In the genomic region with DNA sequence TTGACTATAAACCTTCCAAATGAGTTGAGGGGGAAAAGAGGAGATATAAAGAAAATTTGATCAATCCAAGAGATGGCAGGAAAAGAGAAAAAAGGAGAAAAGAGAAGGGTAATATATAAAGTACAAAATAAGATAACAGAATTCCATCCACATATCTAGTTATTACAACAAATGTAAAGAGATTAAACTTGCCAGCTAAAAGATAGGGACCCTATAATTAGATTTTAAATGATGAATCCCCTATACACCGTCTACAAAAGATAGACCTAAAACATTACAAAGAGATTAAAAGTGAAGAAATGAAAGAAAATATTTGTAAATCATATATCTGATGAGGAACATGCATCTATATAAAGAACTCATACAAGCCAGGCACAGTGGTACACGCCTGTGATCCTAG, we compare ENCODE assay signal across 37 cellular contexts.
"Had no signal": no experiment of that assay in that cellular context is flagged by ENCODE, and none has a peak within 500 bp of the region (broad histone marks: within the 10 kb centered on the region; RNA-seq: fewer than 3 reads in every experiment).

No MANE protein-coding gene starts in this region.

- H3K27ac Mint-ChIP-seq: activated B cell treated with CpG ODN at 0.5 μM for 24 hours; activated CD4-positive, alpha-beta memory T cell treated with anti-CD3 and anti-CD28 coated beads for 36 hours; activated CD8-positive, alpha-beta T cell treated with anti-CD3 and anti-CD28 coated beads for 36 hours; activated naive CD4-positive, alpha-beta T cell treated with anti-CD3 and anti-CD28 coated beads, Interleukin-2, amount 10 ng/mL, durations not matched to agents 7 days and 5 days; activated naive CD4-positive, alpha-beta T cell treated with anti-CD3 and anti-CD28 coated beads, Interleukin-2, amount 50 U/mL, for 24 hours; activated naive CD8-positive, alpha-beta T cell; activated naive CD8-positive, alpha-beta T cell treated with anti-CD3 and anti-CD28 coated beads, Interleukin-2, amount 10 ng/mL, durations not matched to agents 7 days and 5 days; activated naive CD8-positive, alpha-beta T cell treated with anti-CD3 and anti-CD28 coated beads, Interleukin-2, amount 50 U/mL, for 24 hours; activated T-cell treated with anti-CD3 and anti-CD28 coated beads, Interleukin-2, amount 50 U/mL, for 72 hours; activated T-helper 1 cell treated with anti-CD3 and anti-CD28 coated beads, Interleukin-12 subunit alpha, Interleukin-12 subunit beta, Interleukin-2, Interleukin-4 antibody, amounts not matched to agents 30 ng/mL and 10 ng/mL and 1 ng/mL, durations not matched to agents 14 hours and 24 hours and 36 hours; activated T-helper 17 cell treated with anti-CD3 and anti-CD28 coated beads, Interleukin-2, amount 50 U/mL, for 72 hours; brain; T-helper 1 cell treated with Interleukin-12 subunit alpha and Interleukin-12 subunit beta and Interleukin-4 antibody, amounts not matched to agents 30 μg/mL and 1 μg/mL, for 36 hours; T-helper 2 cell treated with Interferon-gamma antibody and Interleukin-4, amounts not matched to agents 5 μg/mL and 100 μg/mL, for 36 hours had no signal

- H3K4me3 ChIP-seq: ascending aorta, cardiac muscle cell, colonic mucosa had no signal

- H3K36me3 Mint-ChIP-seq: activated CD4-positive, alpha-beta memory T cell treated with anti-CD3 and anti-CD28 coated beads for 36 hours; activated naive CD4-positive, alpha-beta T cell treated with anti-CD3 and anti-CD28 coated beads, Interleukin-2, amount 10 ng/mL, durations not matched to agents 7 days and 5 days; activated naive CD4-positive, alpha-beta T cell treated with anti-CD3 and anti-CD28 coated beads, Interleukin-2, amount 50 U/mL, for 24 hours; activated naive CD8-positive, alpha-beta T cell; activated naive CD8-positive, alpha-beta T cell treated with anti-CD3 and anti-CD28 coated beads, Interleukin-2, amount 10 ng/mL, durations not matched to agents 7 days and 5 days had no signal

- H3K27me3 Mint-ChIP-seq: activated CD4-positive, alpha-beta memory T cell treated with anti-CD3 and anti-CD28 coated beads for 36 hours; activated naive CD4-positive, alpha-beta T cell treated with anti-CD3 and anti-CD28 coated beads, Interleukin-2, amount 50 U/mL, for 24 hours; activated T-helper 17 cell treated with anti-CD3 and anti-CD28 coated beads, Interleukin-2, amount 50 U/mL, for 72 hours; central memory CD8-positive, alpha-beta T cell had no signal

- FAIRE-seq: TTC549 had no signal

- H3K36me3 ChIP-seq: ascending aorta, cardiac muscle cell, colonic mucosa had no signal

- H3K9me3 ChIP-seq: ascending aorta, colonic mucosa had no signal

- H3K4me1 Mint-ChIP-seq: activated B cell treated with CpG ODN at 0.5 μM for 24 hours; activated naive CD4-positive, alpha-beta T cell treated with anti-CD3 and anti-CD28 coated beads, Interleukin-2, amount 50 U/mL, for 24 hours; activated naive CD8-positive, alpha-beta T cell treated with anti-CD3 and anti-CD28 coated beads, Interleukin-2, amount 10 ng/mL, durations not matched to agents 7 days and 5 days; activated naive CD8-positive, alpha-beta T cell treated with anti-CD3 and anti-CD28 coated beads, Interleukin-2, amount 50 U/mL, for 24 hours; activated T-helper 17 cell treated with anti-CD3 and anti-CD28 coated beads, Interleukin-2, amount 50 U/mL, for 72 hours; brain had no signal

- DNase-seq: activated B cell treated with CpG ODN at 0.5 μM for 24 hours; activated CD4-positive, alpha-beta memory T cell treated with anti-CD3 and anti-CD28 coated beads for 36 hours; activated CD4-positive, alpha-beta T cell treated with anti-CD3 and anti-CD28 coated beads for 4 hours; activated CD4-positive, alpha-beta T cell treated with anti-CD3 and anti-CD28 coated beads, Interleukin-2, amount 50 U/mL, for 1 hour; activated CD4-positive, alpha-beta T cell treated with anti-CD3 and anti-CD28 coated beads, Interleukin-2, amount 50 U/mL, for 4 hours; activated CD4-positive, CD25-positive, alpha-beta regulatory T cell treated with anti-CD3 and anti-CD28 coated beads, Interleukin-2, amount 50 U/mL, for 72 hours; activated CD8-positive, alpha-beta memory T cell treated with anti-CD3 and anti-CD28 coated beads, Interleukin-2, amount 50 U/mL, for 4 hours; activated CD8-positive, alpha-beta T cell treated with anti-CD3 and anti-CD28 coated beads for 36 hours; activated effector memory CD4-positive, alpha-beta T cell treated with anti-CD3 and anti-CD28 coated beads, Interleukin-2, amount 50 U/mL, for 16 hours; activated gamma-delta T cell treated with Interleukin-2 at 50 U/mL for 16 hours; activated naive CD4-positive, alpha-beta T cell; activated naive CD4-positive, alpha-beta T cell treated with anti-CD3 and anti-CD28 coated beads, Interleukin-2, amount 10 ng/mL, durations not matched to agents 7 days and 5 days; activated naive CD8-positive, alpha-beta T cell treated with anti-CD3 and anti-CD28 coated beads, Interleukin-2, amount 10 ng/mL, durations not matched to agents 7 days and 5 days; activated naive CD8-positive, alpha-beta T cell treated with anti-CD3 and anti-CD28 coated beads, Interleukin-2, amount 50 U/mL, for 24 hours; activated T-cell treated with anti-CD3 and anti-CD28 coated beads for 4 hours; activated T-cell treated with anti-CD3 and anti-CD28 coated beads, Interleukin-2, amount 50 U/mL, for 1 hour; activated T-cell treated with anti-CD3 and anti-CD28 coated beads, Interleukin-2, amount 50 U/mL, for 4 hours; activated T-cell treated with anti-CD3 and anti-CD28 coated beads, Interleukin-2, amount 50 U/mL, for 72 hours; amygdala; anterior cingulate cortex; caudate nucleus; cerebellar nuclear complex; colonic mucosa; T-helper 2 cell; T-helper 9 cell had no signal

- H3K4me3 Mint-ChIP-seq: activated B cell treated with CpG ODN at 0.5 μM for 24 hours; activated CD4-positive, alpha-beta memory T cell treated with anti-CD3 and anti-CD28 coated beads for 36 hours; activated CD8-positive, alpha-beta T cell treated with anti-CD3 and anti-CD28 coated beads for 36 hours; activated naive CD4-positive, alpha-beta T cell treated with anti-CD3 and anti-CD28 coated beads, Interleukin-2, amount 10 ng/mL, durations not matched to agents 7 days and 5 days; activated naive CD4-positive, alpha-beta T cell treated with anti-CD3 and anti-CD28 coated beads, Interleukin-2, amount 50 U/mL, for 24 hours; activated naive CD8-positive, alpha-beta T cell; activated naive CD8-positive, alpha-beta T cell treated with anti-CD3 and anti-CD28 coated beads, Interleukin-2, amount 10 ng/mL, durations not matched to agents 7 days and 5 days; activated naive CD8-positive, alpha-beta T cell treated with anti-CD3 and anti-CD28 coated beads, Interleukin-2, amount 50 U/mL, for 24 hours; activated T-cell treated with anti-CD3 and anti-CD28 coated beads, Interleukin-2, amount 50 U/mL, for 4 hours; activated T-helper 1 cell treated with anti-CD3 and anti-CD28 coated beads, Interleukin-12 subunit alpha, Interleukin-12 subunit beta, Interleukin-2, Interleukin-4 antibody, amounts not matched to agents 30 ng/mL and 10 ng/mL and 1 ng/mL, durations not matched to agents 14 hours and 24 hours and 36 hours; activated T-helper 17 cell treated with anti-CD3 and anti-CD28 coated beads, Interleukin-2, amount 50 U/mL, for 72 hours; brain; central memory CD8-positive, alpha-beta T cell; T-helper 1 cell treated with Interleukin-12 subunit alpha and Interleukin-12 subunit beta and Interleukin-4 antibody, amounts not matched to agents 30 μg/mL and 1 μg/mL, for 36 hours; T-helper 2 cell treated with Interferon-gamma antibody and Interleukin-4, amounts not matched to agents 5 μg/mL and 100 μg/mL, for 36 hours had no signal

- H3K4me1 ChIP-seq: ascending aorta, colonic mucosa had no signal

- H3K27me3 ChIP-seq: ascending aorta, cardiac muscle cell, colonic mucosa had no signal

- H3K9me3 Mint-ChIP-seq: activated naive CD4-positive, alpha-beta T cell treated with anti-CD3 and anti-CD28 coated beads, Interleukin-2, amount 50 U/mL, for 24 hours had no signal

- ATAC-seq: activated CD8-positive, alpha-beta T cell treated with anti-CD3 and anti-CD28 coated beads for 36 hours; activated naive CD8-positive, alpha-beta T cell treated with anti-CD3 and anti-CD28 coated beads, Interleukin-2, amount 50 U/mL, for 24 hours; activated T-cell treated with anti-CD3 and anti-CD28 coated beads, Interleukin-2, amount 50 U/mL, for 4 hours; activated T-cell treated with anti-CD3 and anti-CD28 coated beads, Interleukin-2, amount 50 U/mL, for 72 hours; activated T-helper 17 cell treated with anti-CD3 and anti-CD28 coated beads, Interleukin-2, amount 50 U/mL, for 72 hours had no signal

- H3K27ac ChIP-seq: ascending aorta, cardiac muscle cell, colonic mucosa, VCaP had no signal
